Comparison of ENCODE assay signal across 15 cellular contexts in the genomic region with DNA sequence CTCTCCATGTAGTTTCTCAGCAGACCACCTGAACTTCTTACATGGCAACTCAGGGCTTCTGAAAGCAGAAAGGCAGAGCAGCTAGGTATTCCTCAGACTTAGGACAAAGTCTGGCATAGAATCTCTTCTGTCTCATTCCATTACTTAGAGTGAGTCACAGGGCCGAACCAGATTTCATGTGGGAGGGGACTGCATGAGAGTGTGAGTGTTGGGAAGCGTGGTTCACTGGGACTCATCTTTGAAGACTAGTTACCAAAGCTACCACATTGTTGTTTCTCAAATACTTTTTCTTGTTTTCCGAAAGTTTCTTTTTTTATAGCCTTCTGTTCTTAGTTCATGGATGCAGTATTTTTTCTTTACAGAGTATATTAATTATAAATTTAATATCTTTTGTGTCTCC. TPM values are rescaled to one million over a fixed set of nuclear protein-coding genes. Genes with fewer than 3 reads are reported as not detected.
DNase-seq lines count a peak whose midpoint lies in the region; ATAC-seq and TF ChIP-seq lines count a peak whose summit lies in the region.
"Had no signal": no experiment of that assay in that cellular context is flagged by ENCODE, and none has a peak within 500 bp of the region (broad histone marks: within the 10 kb centered on the region; RNA-seq: fewer than 3 reads in every experiment).

No MANE protein-coding gene starts in this region.

- H3K4me1 Mint-ChIP-seq in GM23338, result no peaks in the 10 kb centered on the region
- H3K4me1 Mint-ChIP-seq in activated T-helper 17 cell treated with anti-CD3 and anti-CD28 coated beads, Interleukin-2, amount 50 U/mL, for 72 hours, result no peaks in the 10 kb centered on the region
- H3K4me1 Mint-ChIP-seq: CD8-positive, alpha-beta memory T cell had no signal

- peaks cover 3% of the 10 kb centered on the region for H3K27me3 Mint-ChIP-seq in GM23338 (ENCODE audit: insufficient read depth, low read depth, poor library complexity)
- peaks cover 43% of the 10 kb centered on the region for H3K27me3 Mint-ChIP-seq in activated T-helper 17 cell treated with anti-CD3 and anti-CD28 coated beads, Interleukin-2, amount 50 U/mL, for 72 hours

- H3K36me3 Mint-ChIP-seq in GM23338 (ENCODE audit: low read depth), result no peaks in the 10 kb centered on the region
- no peaks in the 10 kb centered on the region for H3K36me3 Mint-ChIP-seq in activated T-helper 17 cell treated with anti-CD3 and anti-CD28 coated beads, Interleukin-2, amount 50 U/mL, for 72 hours (ENCODE audit: low read depth)
- H3K36me3 Mint-ChIP-seq: CD8-positive, alpha-beta memory T cell had no signal

- H4K20me1 ChIP-seq in GM23338 (replicated peaks; ENCODE audit: insufficient read depth), result no peaks in the 10 kb centered on the region

- H3K27me3 ChIP-seq in GM23338 (ENCODE audit: insufficient read depth), result no peaks in the 10 kb centered on the region
- H3K27me3 ChIP-seq: body of pancreas had no signal

- CTCF ChIA-PET in HEK293T (lab: Yijun Ruan, JAX), result no interaction called here

- no peak overlapping the region for H3K4me3 ChIP-seq in AG10803 (ENCODE audit: low read length)
- H3K4me3 ChIP-seq in GM23338, result no peak overlapping the region
- H3K4me3 ChIP-seq: body of pancreas, heart right ventricle had no signal

- no peaks in the 10 kb centered on the region for H3K79me2 ChIP-seq in GM23338 (replicated peaks; ENCODE audit: insufficient read depth)

- no peaks in the 10 kb centered on the region for H3K36me3 ChIP-seq in GM23338 (ENCODE audit: insufficient read depth)
- H3K36me3 ChIP-seq: heart right ventricle had no signal

- DNase-seq in AG10803 (ENCODE audit: low read depth), result peak; percentile 48
- no peak for DNase-seq in GM23338 (ENCODE audit: low spot score)
- DNase-seq in kidney tubule cell (ENCODE audit: low spot score), result peak; percentile 76
- no peak for DNase-seq in NCI-H1694 treated with DMSO at 0.1 percent for 48 hours (lab: John Stamatoyannopoulos, UW)
- DNase-seq in DMS153 (lab: John Stamatoyannopoulos, UW), result no peak
- no peak for DNase-seq in cerebellum (ENCODE audit: low spot score)
- no peak for DNase-seq in HEK293T (ENCODE audit: extremely low spot score)
- DNase-seq: activated CD8-positive, alpha-beta memory T cell treated with anti-CD3 and anti-CD28 coated beads, Interleukin-2, amount 50 U/mL, for 48 hours; body of pancreas; CD8-positive, alpha-beta memory T cell; endodermal cell; heart right ventricle; NCI-H345 had no signal

- no peak overlapping the region for H3K27ac ChIP-seq in GM23338 (ENCODE audit: low read depth)
- H3K27ac ChIP-seq: body of pancreas, heart right ventricle, HL-60 had no signal

- no peak overlapping the region for H3K4me3 Mint-ChIP-seq in GM23338
- H3K4me3 Mint-ChIP-seq in activated T-helper 17 cell treated with anti-CD3 and anti-CD28 coated beads, Interleukin-2, amount 50 U/mL, for 72 hours, result no peak overlapping the region
- H3K4me3 Mint-ChIP-seq: CD8-positive, alpha-beta memory T cell; endodermal cell had no signal

- no peaks in the 10 kb centered on the region for H3F3A ChIP-seq in GM23338 (replicated peaks; ENCODE audit: low read depth)

- H3K4me1 ChIP-seq in GM23338 (ENCODE audit: insufficient read depth), result no peaks in the 10 kb centered on the region
- H3K4me1 ChIP-seq: body of pancreas, heart right ventricle had no signal

- no peak overlapping the region for H3K4me2 ChIP-seq in GM23338

- TF ChIP-seq CTCF in AG10803 (conservative IDR thresholded peaks at IDR 0.05; ENCODE audit: low read length) (no peak), GM23338 (conservative IDR thresholded peaks at IDR 0.05; ENCODE audit: low read depth in 2 of 2) (no peak)

- H3K9me3 Mint-ChIP-seq in GM23338, result no peaks in the 10 kb centered on the region
- no peaks in the 10 kb centered on the region for H3K9me3 Mint-ChIP-seq in activated T-helper 17 cell treated with anti-CD3 and anti-CD28 coated beads, Interleukin-2, amount 50 U/mL, for 72 hours
- H3K9me3 Mint-ChIP-seq: CD8-positive, alpha-beta memory T cell; endodermal cell had no signal

- peak overlapping the region; percentile 84; the same call in 1 of the 2 replicates for H2AFZ ChIP-seq in GM23338

- H3K27ac Mint-ChIP-seq in GM23338, result no peak overlapping the region
- H3K27ac Mint-ChIP-seq in activated T-helper 17 cell treated with anti-CD3 and anti-CD28 coated beads, Interleukin-2, amount 50 U/mL, for 72 hours, result no peak overlapping the region
- H3K27ac Mint-ChIP-seq: endodermal cell had no signal

- POLR2A ChIA-PET in HEK293T (lab: Yijun Ruan, JAX), result no interaction called here

- ATAC-seq in GM23338, result no peak
- peak; percentile 93 for ATAC-seq in activated T-helper 17 cell treated with anti-CD3 and anti-CD28 coated beads, Interleukin-2, amount 50 U/mL, for 72 hours (replicated peaks)
- ATAC-seq: body of pancreas, heart right ventricle had no signal

- H3K9me2 ChIP-seq in GM23338 (ENCODE audit: insufficient read depth), result no peaks in the 10 kb centered on the region

TF ChIP-seq in GM23338, 12 proteins besides CTCF, POLR2A, EP300 and RAD21 (continues in another document):
- TF ChIP-seq, protein P1, sequence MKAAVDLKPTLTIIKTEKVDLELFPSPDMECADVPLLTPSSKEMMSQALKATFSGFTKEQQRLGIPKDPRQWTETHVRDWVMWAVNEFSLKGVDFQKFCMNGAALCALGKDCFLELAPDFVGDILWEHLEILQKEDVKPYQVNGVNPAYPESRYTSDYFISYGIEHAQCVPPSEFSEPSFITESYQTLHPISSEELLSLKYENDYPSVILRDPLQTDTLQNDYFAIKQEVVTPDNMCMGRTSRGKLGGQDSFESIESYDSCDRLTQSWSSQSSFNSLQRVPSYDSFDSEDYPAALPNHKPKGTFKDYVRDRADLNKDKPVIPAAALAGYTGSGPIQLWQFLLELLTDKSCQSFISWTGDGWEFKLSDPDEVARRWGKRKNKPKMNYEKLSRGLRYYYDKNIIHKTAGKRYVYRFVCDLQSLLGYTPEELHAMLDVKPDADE (IDR thresholded peaks at IDR 0.05), result no peak

TF ChIP-seq in HEK293T, 16 proteins besides CTCF, POLR2A, EP300 and RAD21:
- TF ChIP-seq NFRKB (IDR thresholded peaks at IDR 0.05), result no peak
- no peak for TF ChIP-seq TARDBP (IDR thresholded peaks at IDR 0.05)
- no peak for TF ChIP-seq BHLHE40 (IDR thresholded peaks at IDR 0.05; ENCODE audit: borderline replicate concordance)
- TF ChIP-seq SP1 (IDR thresholded peaks at IDR 0.05), result no peak
- TF ChIP-seq SUZ12 (IDR thresholded peaks at IDR 0.05), result no peak

RNA-seq across cellular contexts. Expression of a gene that starts 36.1 kb away (rescaled TPM):
- total RNA-seq in GM23338 (2014; rRNA removed; shearing (Covaris generic)), result 1.7 and 2.2 TPM in 2 replicates
- 0.56 and 0.74 TPM in 2 replicates for polyA plus RNA-seq in GM23338 (2016; fragmentation: Nextera tagmentation; extraction: Ambion mirVana)
- under 1 TPM; 0.13 to 0.35 TPM for total RNA-seq in activated T-helper 17 cell treated with anti-CD3 and anti-CD28 coated beads, Interleukin-2, amount 50 U/mL, for 72 hours
- total RNA-seq in cerebellum, result 58.1 TPM
- total RNA-seq: CD8-positive, alpha-beta memory T cell had no signal

RNA-seq across cellular contexts. Expression of a gene that starts 51.0 kb away (rescaled TPM):
- 33.0 and 36.7 TPM in 2 replicates for total RNA-seq in GM23338 (2014; rRNA removed; shearing (Covaris generic))
- 16.1 and 18.2 TPM in 2 replicates for polyA plus RNA-seq in GM23338 (2016; fragmentation: Nextera tagmentation; extraction: Ambion mirVana)
- total RNA-seq in activated T-helper 17 cell treated with anti-CD3 and anti-CD28 coated beads, Interleukin-2, amount 50 U/mL, for 72 hours, result 10 to 100 TPM in 1 of 2 donors, 1 to 10 TPM in 1; 6.0 to 18.3 TPM
- 19.3 TPM for total RNA-seq in cerebellum

Comparison
In these comparisons a context has a peak if more than half of its experiments do, and no peak if none do; other contexts are left out.
1. DNase-seq: peak in AG10803 (single experiment) and kidney tubule cell (single experiment); none in GM23338 (single experiment), NCI-H1694 treated with DMSO at 0.1 percent for 48 hours (single experiment), DMS153 (single experiment), cerebellum (single experiment) and HEK293T (single experiment).
2. RNA of a gene that starts 36.1 kb away (total RNA-seq): 58.1 TPM in cerebellum (single experiment); 1.7 to 2.2 TPM in GM23338 and 0.13 to 0.35 TPM in activated T-helper 17 cell treated with anti-CD3 and anti-CD28 coated beads, Interleukin-2, amount 50 U/mL, for 72 hours; every median in the first group is over 10 times any median in the second.